19 cellular contexts compared by ENCODE assay signal in the genomic region with DNA sequence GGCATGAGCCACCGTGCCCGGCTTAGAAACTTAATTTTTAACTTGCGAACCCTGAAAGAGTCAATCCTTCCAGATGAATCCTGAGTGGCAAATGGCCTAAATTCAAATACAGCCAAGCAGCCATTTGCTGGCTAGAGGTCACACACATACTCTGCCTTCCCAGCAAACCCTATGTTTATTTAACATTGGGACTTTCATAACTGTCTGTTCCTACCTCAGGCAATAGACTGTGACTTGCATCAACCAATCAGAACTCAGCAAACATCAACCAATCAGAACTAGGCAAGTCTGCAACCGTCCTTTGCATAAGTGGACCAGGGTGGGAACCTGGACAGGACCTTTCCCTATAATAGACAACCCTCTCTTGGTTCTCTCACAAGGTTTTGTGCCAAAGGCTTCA.
"Had no signal": no experiment of that assay in that cellular context is flagged by ENCODE, and none has a peak within 500 bp of the region (broad histone marks: within the 10 kb centered on the region; RNA-seq: fewer than 3 reads in every experiment).

No MANE protein-coding gene starts in this region.

- H3K4me3 ChIP-seq: esophagus squamous epithelium, gastroesophageal sphincter, mucosa of descending colon, sigmoid colon, skin epidermis, stomach, thoracic aorta, transverse colon had no signal

- ATAC-seq: gastroesophageal sphincter; left ventricle myocardium superior; mucosa of descending colon; naive thymus-derived CD8-positive, alpha-beta T cell had no signal

- FAIRE-seq: colon, keratinocyte had no signal

- H3K27ac ChIP-seq: esophagus squamous epithelium, gastroesophageal sphincter, sigmoid colon, skin epidermis, stomach, thoracic aorta, transverse colon had no signal

- H3K9me3 ChIP-seq: esophagus squamous epithelium, gastroesophageal sphincter, mucosa of descending colon, sigmoid colon, stomach, thoracic aorta, transverse colon had no signal

- H3K27me3 ChIP-seq: esophagus squamous epithelium, gastroesophageal sphincter, sigmoid colon, stomach, transverse colon had no signal

- H3K4me1 ChIP-seq: esophagus squamous epithelium, gastroesophageal sphincter, sigmoid colon, stomach, transverse colon had no signal

- DNase-seq: esophagus squamous epithelium; foreskin fibroblast; glutamatergic neuron; immature natural killer cell; left ventricle myocardium superior; mammary epithelial cell; mucosa of descending colon; naive thymus-derived CD8-positive, alpha-beta T cell; posterior cingulate gyrus; sigmoid colon; stimulated activated naive CD4-positive, alpha-beta T cell; stomach; substantia nigra; transverse colon had no signal

- H3K36me3 ChIP-seq: esophagus squamous epithelium, gastroesophageal sphincter, sigmoid colon, stomach, thoracic aorta, transverse colon had no signal
